8 cellular contexts compared by ENCODE assay signal in the genomic region with DNA sequence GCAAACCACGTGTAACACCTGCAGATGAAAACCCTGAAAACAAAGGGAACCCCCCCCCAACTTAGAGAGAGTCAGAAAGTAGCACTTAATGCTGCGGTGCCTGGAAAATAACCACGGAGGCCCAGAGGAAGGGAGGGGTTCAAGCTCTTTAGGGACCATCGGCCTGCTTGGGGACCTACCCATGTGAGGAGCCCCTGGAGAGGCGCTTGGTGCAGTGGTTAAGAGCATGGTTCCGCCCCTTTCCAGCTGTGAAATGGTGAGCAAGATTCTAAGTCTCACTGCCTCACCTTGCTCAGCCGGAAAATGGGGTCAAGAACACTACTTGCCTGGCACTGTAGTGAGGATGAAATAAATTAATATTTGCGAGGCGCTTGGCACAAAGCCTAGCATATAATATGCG. TPM values are rescaled to one million over a fixed set of nuclear protein-coding genes. Genes with fewer than 3 reads are reported as not detected.
DNase-seq lines count a peak whose midpoint lies in the region; ATAC-seq and TF ChIP-seq lines count a peak whose summit lies in the region.

No MANE protein-coding gene starts in this region.

- TF ChIP-seq CTCF in lung (IDR thresholded peaks at IDR 0.05; ENCODE audit: control extremely low read depth, extremely low read depth) (no peak), type B pancreatic cell (conservative IDR thresholded peaks at IDR 0.05) (no peak)

- H3K4me1 Mint-ChIP-seq in activated naive CD4-positive, alpha-beta T cell treated with anti-CD3 and anti-CD28 coated beads for 36 hours (ENCODE audit: low read depth), result peaks cover 11% of the 10 kb centered on the region
- H3K4me1 Mint-ChIP-seq in activated naive CD8-positive, alpha-beta T cell treated with anti-CD3 and anti-CD28 coated beads, Interleukin-2, amount 10 ng/mL, durations not matched to agents 7 days and 5 days, result peaks cover 8% of the 10 kb centered on the region
- no peaks in the 10 kb centered on the region for H3K4me1 Mint-ChIP-seq in type B pancreatic cell (ENCODE audit: unreplicated experiment)

- H3K36me3 Mint-ChIP-seq in activated naive CD4-positive, alpha-beta T cell treated with anti-CD3 and anti-CD28 coated beads for 36 hours (ENCODE audit: low read depth), result no peaks in the 10 kb centered on the region
- no peaks in the 10 kb centered on the region for H3K36me3 Mint-ChIP-seq in activated naive CD8-positive, alpha-beta T cell treated with anti-CD3 and anti-CD28 coated beads, Interleukin-2, amount 10 ng/mL, durations not matched to agents 7 days and 5 days
- no peaks in the 10 kb centered on the region for H3K36me3 Mint-ChIP-seq in type B pancreatic cell

- no peaks in the 10 kb centered on the region for H3K9me3 ChIP-seq in lung (ENCODE audit: control insufficient read depth in 2 of 2, insufficient read depth in 1 of 2, low read length in 1 of 2)

- no peaks in the 10 kb centered on the region for H3K4me1 ChIP-seq in lung (ENCODE audit: control insufficient read depth in 2 of 2, insufficient read depth in 2 of 2, low read length in 2 of 2)

- H3K9me3 Mint-ChIP-seq in activated naive CD4-positive, alpha-beta T cell treated with anti-CD3 and anti-CD28 coated beads for 36 hours, result no peaks in the 10 kb centered on the region
- no peaks in the 10 kb centered on the region for H3K9me3 Mint-ChIP-seq in activated naive CD8-positive, alpha-beta T cell treated with anti-CD3 and anti-CD28 coated beads, Interleukin-2, amount 10 ng/mL, durations not matched to agents 7 days and 5 days
- peaks cover 8% of the 10 kb centered on the region for H3K9me3 Mint-ChIP-seq in type B pancreatic cell

- POLR2A ChIA-PET in activated naive CD8-positive, alpha-beta T cell treated with anti-CD3 and anti-CD28 coated beads, Interleukin-2, amount 10 ng/mL, durations not matched to agents 7 days and 5 days (lab: Charles Lee), result interaction anchor here (0.9 to 2.0 kb wide), 2 partner anchors 13 to 389 kb away, joined by 3 to 9 read pairs; no protein-coding TSS in a partner anchor

- H3K27me3 ChIP-seq in lung (ENCODE audit: control insufficient read depth, insufficient read depth), result no peaks in the 10 kb centered on the region

- 54 to 55% methylated on average over 10 of the region's 10 CpGs for WGBS in lung, 2 donors

- no peaks in the 10 kb centered on the region for H3K36me3 ChIP-seq in lung (ENCODE audit: control insufficient read depth in 2 of 2, insufficient read depth in 2 of 2, low read length in 2 of 2)

- DNase-seq in activated naive CD4-positive, alpha-beta T cell treated with anti-CD3 and anti-CD28 coated beads for 36 hours, result no peak
- DNase-seq in activated naive CD4-positive, alpha-beta T cell treated with Interleukin-2 at 50 U/mL for 16 hours, result no peak
- DNase-seq in activated naive CD8-positive, alpha-beta T cell treated with anti-CD3 and anti-CD28 coated beads, Interleukin-2, amount 10 ng/mL, durations not matched to agents 7 days and 5 days, result no peak
- no peak for DNase-seq in lung (ENCODE audit: low spot score)
- no peak for DNase-seq in type B pancreatic cell (ENCODE audit: extremely low spot score, unreplicated experiment)
- no peak for DNase-seq in stimulated activated naive CD4-positive, alpha-beta T cell treated with Interleukin-2 at 50 U/mL for 16 hours (lab: John Stamatoyannopoulos, UW)
- DNase-seq in NCI-H146 treated with DMSO at 0.1 percent for 48 hours (lab: John Stamatoyannopoulos, UW; ENCODE audit: unreplicated experiment), result no peak

- no peak overlapping the region for H3K27ac Mint-ChIP-seq in activated naive CD4-positive, alpha-beta T cell treated with anti-CD3 and anti-CD28 coated beads for 36 hours
- peak overlapping the region; percentile 84 for H3K27ac Mint-ChIP-seq in activated naive CD8-positive, alpha-beta T cell treated with anti-CD3 and anti-CD28 coated beads, Interleukin-2, amount 10 ng/mL, durations not matched to agents 7 days and 5 days
- H3K27ac Mint-ChIP-seq in type B pancreatic cell, result peak overlapping the region; percentile 58

- H3K27ac ChIP-seq in lung (ENCODE audit: low read depth in 1 of 2, low read length in 1 of 2), result peak overlapping the region; percentile 73 to 76

- CTCF ChIA-PET in activated naive CD4-positive, alpha-beta T cell treated with anti-CD3 and anti-CD28 coated beads for 36 hours (lab: Charles Lee), result interaction anchor here (0.8 to 3.3 kb wide), 8 partner anchors 8 to 271 kb away, joined by 3 to 25 read pairs (median 8); partner anchors contain the start of gene SLC25A5

- intact Hi-C loops in activated naive CD4-positive, alpha-beta T cell treated with anti-CD3 and anti-CD28 coated beads for 36 hours (cut with micrococcal nuclease), result loop anchor here (1.0 to 2.0 kb wide), 2 partner anchors 13 to 21 kb away; no protein-coding TSS in a partner anchor

- H3K4me3 Mint-ChIP-seq in activated naive CD4-positive, alpha-beta T cell treated with anti-CD3 and anti-CD28 coated beads for 36 hours, result peak overlapping the region; percentile 70
- H3K4me3 Mint-ChIP-seq in activated naive CD8-positive, alpha-beta T cell treated with anti-CD3 and anti-CD28 coated beads, Interleukin-2, amount 10 ng/mL, durations not matched to agents 7 days and 5 days, result peak overlapping the region; percentile 67
- H3K4me3 Mint-ChIP-seq in type B pancreatic cell, result peak overlapping the region; percentile 82

- no peak for ATAC-seq in activated naive CD8-positive, alpha-beta T cell treated with anti-CD3 and anti-CD28 coated beads, Interleukin-2, amount 10 ng/mL, durations not matched to agents 7 days and 5 days (ENCODE audit: low read depth)
- ATAC-seq in lung (ENCODE audit: insufficient read depth, low FRiP score) (no peak), HG03039 (IDR thresholded peaks at IDR 0.05; ENCODE audit: unreplicated experiment) (no peak)

- H3K4me3 ChIP-seq in lung, result no peak overlapping the region

- H3K27me3 Mint-ChIP-seq in activated naive CD4-positive, alpha-beta T cell treated with anti-CD3 and anti-CD28 coated beads for 36 hours (ENCODE audit: low read depth), result no peaks in the 10 kb centered on the region
- H3K27me3 Mint-ChIP-seq in activated naive CD8-positive, alpha-beta T cell treated with anti-CD3 and anti-CD28 coated beads, Interleukin-2, amount 10 ng/mL, durations not matched to agents 7 days and 5 days, result peaks cover 4% of the 10 kb centered on the region
- peaks cover 3% of the 10 kb centered on the region for H3K27me3 Mint-ChIP-seq in type B pancreatic cell

RNA-seq across cellular contexts. Expression of gene SLC25A5, which starts 13.8 kb away (rescaled TPM):
- 100 to 1,000 TPM; 846 to 855 TPM for total RNA-seq in activated naive CD4-positive, alpha-beta T cell treated with anti-CD3 and anti-CD28 coated beads for 36 hours
- total RNA-seq in activated naive CD8-positive, alpha-beta T cell treated with anti-CD3 and anti-CD28 coated beads, Interleukin-2, amount 10 ng/mL, durations not matched to agents 7 days and 5 days, result 100 to 1,000 TPM; 321 to 325 TPM
- total RNA-seq in lung (100 to 1,000 TPM; 181 to 430 TPM), type B pancreatic cell (ENCODE audit: low replicate concordance) (428 and 470 TPM in 2 replicates)
- polyA plus RNA-seq in lung, result 100 to 1,000 TPM; 169 to 417 TPM
